Comparison of ENCODE assay signal across 8 cellular contexts in genomic region chr2:43576983-43577892, GRCh38. TPM values are rescaled to one million over a fixed set of nuclear protein-coding genes. Genes with fewer than 3 reads are reported as not detected.
DNase-seq lines count a peak whose midpoint lies in the region; TF ChIP-seq lines count a peak whose summit lies in the region.

No MANE protein-coding gene starts in this region.

- no peak overlapping the region for H3K9ac ChIP-seq in liver (ENCODE audit: low read depth in 1 of 2, low read length in 2 of 2)

- H3K27ac ChIP-seq in liver (ENCODE audit: low read depth in 1 of 2, low read length in 2 of 2) (no peak overlapping the region), vagina (no peak overlapping the region)

- TF ChIP-seq CTCF in Calu3 (IDR thresholded peaks at IDR 0.05; ENCODE audit: unreplicated experiment): peak; percentile 38
- TF ChIP-seq CTCF in liver (IDR thresholded peaks at IDR 0.05; ENCODE audit: low read depth, low read length, missing input control): peak; percentile 54
- TF ChIP-seq CTCF in vagina (IDR thresholded peaks at IDR 0.05): peak in 2 of 3 experiments; percentile 59 to 67

- H3K27me3 ChIP-seq in H7 (ENCODE audit: control insufficient read depth, insufficient read depth, low read length): no peaks in the 10 kb centered on the region
- H3K27me3 ChIP-seq in liver (ENCODE audit: control insufficient read depth in 4 of 4, insufficient read depth in 4 of 4, low read length in 3 of 4): no peaks in the 10 kb centered on the region
- no peaks in the 10 kb centered on the region for H3K27me3 ChIP-seq in vagina

- H3K27me3 Mint-ChIP-seq in Calu3 (ENCODE audit: unreplicated experiment): no peaks in the 10 kb centered on the region

- no peaks in the 10 kb centered on the region for H3K9me3 Mint-ChIP-seq in Calu3 (ENCODE audit: low read depth, unreplicated experiment)

- peak; percentile 70 to 77 for TF ChIP-seq RAD21 in liver (IDR thresholded peaks at IDR 0.05)

- intact Hi-C loops in Calu3 (cut with micrococcal nuclease; ENCODE audit: unreplicated experiment): no loop called here
- intact Hi-C loops in vagina (cut with DNase I): no loop called here

- H3K36me3 Mint-ChIP-seq in Calu3 (ENCODE audit: insufficient read depth, unreplicated experiment): peaks cover 17% of the 10 kb centered on the region

- H3K4me3 Mint-ChIP-seq in Calu3 (ENCODE audit: low read depth, unreplicated experiment): no peak overlapping the region

- H3K4me3 ChIP-seq in H7 (ENCODE audit: insufficient read depth, low read depth, low read length) (no peak overlapping the region), liver (ENCODE audit: low read depth in 1 of 3, low read length in 3 of 3) (no peak overlapping the region), vagina (no peak overlapping the region)

- TF ChIP-seq POLR2A in vagina (IDR thresholded peaks at IDR 0.05): no peak

- no TSS peak for BruUV-seq in Calu3 (replicated peaks; lab: Mats Ljungman, UMichigan)

- no peaks in the 10 kb centered on the region for H3K4me1 Mint-ChIP-seq in Calu3 (ENCODE audit: low read depth, unreplicated experiment)

- H3K4me1 ChIP-seq in liver (ENCODE audit: control insufficient read depth in 4 of 4, insufficient read depth in 4 of 4, low read length in 3 of 4) (no peaks in the 10 kb centered on the region), vagina (peaks cover 6% of the 10 kb centered on the region)

- H3K9me3 ChIP-seq in liver (ENCODE audit: control insufficient read depth in 4 of 4, low read length in 3 of 4) (no peaks in the 10 kb centered on the region), vagina (no peaks in the 10 kb centered on the region)

- no peak overlapping the region for H3K27ac Mint-ChIP-seq in Calu3 (ENCODE audit: unreplicated experiment)

- DNase-seq in Calu3 (peak; percentile 12), H7 (peak; percentile 26), NOMO-1 treated with DMSO at 0.1 percent for 48 hours (lab: John Stamatoyannopoulos, UW; ENCODE audit: unreplicated experiment) (peak; percentile 49), cerebellar cortex (ENCODE audit: low spot score) (peak; percentile 67), vagina (ENCODE audit: extremely low spot score in 2 of 2) (no peak)
- DNase-seq in effector CD8-positive, alpha-beta T cell (lab: John Stamatoyannopoulos, UW): no peak
- DNase-seq in effector CD4-positive, alpha-beta T cell: no peak

- peaks cover 8% of the 10 kb centered on the region for H3K36me3 ChIP-seq in H7 (replicated peaks; ENCODE audit: control insufficient read depth, insufficient read depth, low read length)
- peaks cover 5 to 40% (median 30%) of the 10 kb centered on the region in 4 donors for H3K36me3 ChIP-seq in liver (ENCODE audit: control insufficient read depth in 4 of 4, insufficient read depth in 3 of 4, low read depth in 1 of 4, low read length in 3 of 4)
- H3K36me3 ChIP-seq in vagina: peaks cover 3 to 71% of the 10 kb centered on the region in 2 donors

- WGBS in liver: 46% methylated on average over 8 of the region's 8 CpGs

- CTCF ChIA-PET in Calu3 (lab: Charles Lee): interaction anchor here (0.6 to 1.0 kb wide), 10 partner anchors 10 to 770 kb away, joined by 3 to 6 read pairs (median 3); partner anchors contain the start of gene THADA

TF ChIP-seq in liver, 16 proteins besides CTCF, POLR2A, EP300 and RAD21:
- TF ChIP-seq NR2F2 (IDR thresholded peaks at IDR 0.05): no peak
- TF ChIP-seq, protein P1, sequence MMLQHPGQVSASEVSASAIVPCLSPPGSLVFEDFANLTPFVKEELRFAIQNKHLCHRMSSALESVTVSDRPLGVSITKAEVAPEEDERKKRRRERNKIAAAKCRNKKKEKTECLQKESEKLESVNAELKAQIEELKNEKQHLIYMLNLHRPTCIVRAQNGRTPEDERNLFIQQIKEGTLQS (IDR thresholded peaks at IDR 0.05): no peak
- no peak for TF ChIP-seq REST (IDR thresholded peaks at IDR 0.05)
- TF ChIP-seq EGR1 (IDR thresholded peaks at IDR 0.05; ENCODE audit: low read depth in 2 of 2): no peak
- no peak for TF ChIP-seq JUND (IDR thresholded peaks at IDR 0.05)
- TF ChIP-seq FOXA1 (IDR thresholded peaks at IDR 0.05): no peak
- no peak for TF ChIP-seq FOXA2 (IDR thresholded peaks at IDR 0.05)
- TF ChIP-seq SP1 (IDR thresholded peaks at IDR 0.05): no peak
- no peak for TF ChIP-seq TAF1 (conservative IDR thresholded peaks at IDR 0.05)
- no peak for TF ChIP-seq YY1 (IDR thresholded peaks at IDR 0.05)
- TF ChIP-seq RXRA (IDR thresholded peaks at IDR 0.05): no peak
- no peak for TF ChIP-seq HNF4G (IDR thresholded peaks at IDR 0.05)
- TF ChIP-seq, protein P2, sequence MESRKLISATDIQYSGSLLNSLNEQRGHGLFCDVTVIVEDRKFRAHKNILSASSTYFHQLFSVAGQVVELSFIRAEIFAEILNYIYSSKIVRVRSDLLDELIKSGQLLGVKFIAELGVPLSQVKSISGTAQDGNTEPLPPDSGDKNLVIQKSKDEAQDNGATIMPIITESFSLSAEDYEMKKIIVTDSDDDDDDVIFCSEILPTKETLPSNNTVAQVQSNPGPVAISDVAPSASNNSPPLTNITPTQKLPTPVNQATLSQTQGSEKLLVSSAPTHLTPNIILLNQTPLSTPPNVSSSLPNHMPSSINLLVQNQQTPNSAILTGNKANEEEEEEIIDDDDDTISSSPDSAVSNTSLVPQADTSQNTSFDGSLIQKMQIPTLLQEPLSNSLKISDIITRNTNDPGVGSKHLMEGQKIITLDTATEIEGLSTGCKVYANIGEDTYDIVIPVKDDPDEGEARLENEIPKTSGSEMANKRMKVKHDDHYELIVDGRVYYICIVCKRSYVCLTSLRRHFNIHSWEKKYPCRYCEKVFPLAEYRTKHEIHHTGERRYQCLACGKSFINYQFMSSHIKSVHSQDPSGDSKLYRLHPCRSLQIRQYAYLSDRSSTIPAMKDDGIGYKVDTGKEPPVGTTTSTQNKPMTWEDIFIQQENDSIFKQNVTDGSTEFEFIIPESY (IDR thresholded peaks at IDR 0.05): no peak

RNA-seq across cellular contexts. Expression of gene THADA, which starts 18.6 kb away (rescaled TPM):
- total RNA-seq in Calu3 (2022) (35.5 and 39.9 TPM in 2 replicates), liver (10 to 100 TPM; 15.8 to 37.2 TPM), vagina (32.2 TPM)
- total RNA-seq in H7 (2014; rRNA removed; shearing (Covaris generic)): 16.3 and 23.7 TPM in 2 replicates
- polyA plus RNA-seq in liver: 10 to 100 TPM; 12.0 to 28.8 TPM

RNA-seq across cellular contexts. Expression of gene PLEKHH2, which starts 59.8 kb away (rescaled TPM):
- total RNA-seq in Calu3 (2022) (20.7 and 21.2 TPM in 2 replicates), liver (1 to 10 TPM; 1.4 to 3.8 TPM), vagina (27.5 TPM)
- 1.4 and 2.1 TPM in 2 replicates for total RNA-seq in H7 (2014; rRNA removed; shearing (Covaris generic))
- polyA plus RNA-seq in liver: under 1 TPM; 0.51 to 0.69 TPM

Comparison
In these comparisons a context has a peak if more than half of its experiments do, and no peak if none do; other contexts are left out.
1. DNase-seq: peak in Calu3 (single experiment), H7 (single experiment), NOMO-1 treated with DMSO at 0.1 percent for 48 hours (single experiment) and cerebellar cortex (single experiment); none in vagina (0 of 2), effector CD8-positive, alpha-beta T cell (single experiment) and effector CD4-positive, alpha-beta T cell (single experiment).
2. Peak in every context shown above with its lines, with median percentiles within 50 percentile points of each other: CTCF ChIP-seq.